In genomic region chr2:65349863-65350262, GRCh38 we compare ENCODE assay signal across 8 cellular contexts.
DNase-seq lines count a peak whose midpoint lies in the region; ATAC-seq and TF ChIP-seq lines count a peak whose summit lies in the region.

No MANE protein-coding gene starts in this region.

- H3K4me2 ChIP-seq in GM23338: peak overlapping the region; percentile 70

- no peaks in the 10 kb centered on the region for H3F3A ChIP-seq in GM23338 (replicated peaks; ENCODE audit: low read depth)

- no peaks in the 10 kb centered on the region for H3K9me2 ChIP-seq in GM23338 (ENCODE audit: insufficient read depth)

- ATAC-seq in GM23338 (peak; percentile 16), GM21825 (IDR thresholded peaks at IDR 0.05; ENCODE audit: unreplicated experiment) (no peak)

- DNase-seq in GM23338 (ENCODE audit: low spot score): peak; percentile 21
- peak; percentile 96 to 97 for DNase-seq in NCI-H524 (lab: John Stamatoyannopoulos, UW)
- DNase-seq in dermis blood vessel endothelial cell: peak; percentile 73
- DNase-seq in osteocyte (ENCODE audit: extremely low spot score, unreplicated experiment): peak; percentile 84
- no peak for DNase-seq in activated CD4-positive, alpha-beta memory T cell treated with anti-CD3 and anti-CD28 coated beads, Interleukin-2, amount 10 ng/mL, durations not matched to agents 7 days and 5 days
- DNase-seq in cerebellar cortex (ENCODE audit: low spot score): no peak
- DNase-seq in stimulated activated CD4-positive, alpha-beta T cell treated with anti-CD3 and anti-CD28 coated beads, Interleukin-4, amount 100 ng/mL, for 4 hours: no peak

- H3K4me3 Mint-ChIP-seq in GM23338: no peak overlapping the region
- H3K4me3 Mint-ChIP-seq in osteocyte (ENCODE audit: unreplicated experiment): peak overlapping the region; percentile 35
- H3K4me3 Mint-ChIP-seq in activated CD4-positive, alpha-beta memory T cell treated with anti-CD3 and anti-CD28 coated beads, Interleukin-2, amount 10 ng/mL, durations not matched to agents 7 days and 5 days: no peak overlapping the region

- H3K9me3 Mint-ChIP-seq in GM23338: no peaks in the 10 kb centered on the region
- H3K9me3 Mint-ChIP-seq in osteocyte (ENCODE audit: unreplicated experiment): no peaks in the 10 kb centered on the region
- no peaks in the 10 kb centered on the region for H3K9me3 Mint-ChIP-seq in activated CD4-positive, alpha-beta memory T cell treated with anti-CD3 and anti-CD28 coated beads, Interleukin-2, amount 10 ng/mL, durations not matched to agents 7 days and 5 days

- H3K4me3 ChIP-seq in GM23338: no peak overlapping the region; the same call in 1 of the 2 replicates

- CTCF ChIA-PET in activated CD4-positive, alpha-beta memory T cell treated with anti-CD3 and anti-CD28 coated beads, Interleukin-2, amount 10 ng/mL, durations not matched to agents 7 days and 5 days (lab: Charles Lee): interaction anchor here (0.6 to 0.7 kb wide), 2 partner anchors 225 to 548 kb away, joined by 3 read pairs; no protein-coding TSS in a partner anchor

- H4K20me1 ChIP-seq in GM23338 (replicated peaks; ENCODE audit: insufficient read depth): peaks cover 21% of the 10 kb centered on the region

- 0 out of 2 replicates have a peak overlapping the region, but pooled peaks have one; percentile 34 for H3K27ac ChIP-seq in GM23338 (ENCODE audit: low read depth)

- peaks cover 34% of the 10 kb centered on the region for H3K4me1 Mint-ChIP-seq in GM23338
- peaks cover 57% of the 10 kb centered on the region for H3K4me1 Mint-ChIP-seq in osteocyte (ENCODE audit: unreplicated experiment)
- peaks cover 14% of the 10 kb centered on the region for H3K4me1 Mint-ChIP-seq in activated CD4-positive, alpha-beta memory T cell treated with anti-CD3 and anti-CD28 coated beads, Interleukin-2, amount 10 ng/mL, durations not matched to agents 7 days and 5 days

- 0 out of 2 replicates have a peak, but pooled peaks cover 5% of the 10 kb centered on the region for H3K79me2 ChIP-seq in GM23338 (replicated peaks; ENCODE audit: insufficient read depth)

- no peak for TF ChIP-seq CTCF in GM23338 (conservative IDR thresholded peaks at IDR 0.05; ENCODE audit: low read depth in 2 of 2)
- no peak for TF ChIP-seq CTCF in osteocyte (IDR thresholded peaks at IDR 0.05)

- H2AFZ ChIP-seq in GM23338: no peak overlapping the region

- no peaks in the 10 kb centered on the region for H3K27me3 ChIP-seq in GM23338 (ENCODE audit: insufficient read depth)

- H3K27ac Mint-ChIP-seq in GM23338 (no peak overlapping the region; the same call in 1 of the 2 replicates), osteocyte (ENCODE audit: unreplicated experiment) (peak overlapping the region; percentile 84)
- H3K27ac Mint-ChIP-seq in activated CD4-positive, alpha-beta memory T cell treated with anti-CD3 and anti-CD28 coated beads, Interleukin-2, amount 10 ng/mL, durations not matched to agents 7 days and 5 days: no peak overlapping the region

- H3K27me3 Mint-ChIP-seq in GM23338 (ENCODE audit: insufficient read depth, low read depth, poor library complexity) (peaks cover 9% of the 10 kb centered on the region), osteocyte (ENCODE audit: unreplicated experiment) (no peaks in the 10 kb centered on the region)
- no peaks in the 10 kb centered on the region for H3K27me3 Mint-ChIP-seq in activated CD4-positive, alpha-beta memory T cell treated with anti-CD3 and anti-CD28 coated beads, Interleukin-2, amount 10 ng/mL, durations not matched to agents 7 days and 5 days

- POLR2A ChIA-PET in activated CD4-positive, alpha-beta memory T cell treated with anti-CD3 and anti-CD28 coated beads, Interleukin-2, amount 10 ng/mL, durations not matched to agents 7 days and 5 days (lab: Charles Lee): interaction anchor here (1.2 kb wide), 1 partner anchor 16 kb away, joined by 3 read pairs; no protein-coding TSS in a partner anchor

- H3K36me3 Mint-ChIP-seq in GM23338 (ENCODE audit: low read depth) (no peaks in the 10 kb centered on the region; the same call in 2 of the 3 replicates), osteocyte (ENCODE audit: unreplicated experiment) (no peaks in the 10 kb centered on the region)
- peaks cover 9% of the 10 kb centered on the region for H3K36me3 Mint-ChIP-seq in activated CD4-positive, alpha-beta memory T cell treated with anti-CD3 and anti-CD28 coated beads, Interleukin-2, amount 10 ng/mL, durations not matched to agents 7 days and 5 days (ENCODE audit: low read depth)

- no peaks in the 10 kb centered on the region for H3K36me3 ChIP-seq in GM23338 (ENCODE audit: insufficient read depth)

- peaks cover 27% of the 10 kb centered on the region for H3K4me1 ChIP-seq in GM23338 (ENCODE audit: insufficient read depth)

TF ChIP-seq in GM23338, 12 proteins besides CTCF, POLR2A, EP300 and RAD21 (continues in another document):
- TF ChIP-seq ETS1 (IDR thresholded peaks at IDR 0.05) (no peak), ZNF462 (CRISPR knock-in tag; IDR thresholded peaks at IDR 0.05) (no peak), EZH2 (IDR thresholded peaks at IDR 0.05; ENCODE audit: low read depth, unreplicated experiment) (no peak), EZH2phosphoT487 (IDR thresholded peaks at IDR 0.05; ENCODE audit: unreplicated experiment) (no peak), ZNF114 (CRISPR knock-in tag; IDR thresholded peaks at IDR 0.05) (no peak)

Comparison
In these comparisons a context has a peak if more than half of its experiments do, and no peak if none do; other contexts are left out.
1. DNase-seq: peak in GM23338 (single experiment), NCI-H524 (2 of 2), dermis blood vessel endothelial cell (single experiment) and osteocyte (single experiment); none in activated CD4-positive, alpha-beta memory T cell treated with anti-CD3 and anti-CD28 coated beads, Interleukin-2, amount 10 ng/mL, durations not matched to agents 7 days and 5 days (single experiment), cerebellar cortex (single experiment) and stimulated activated CD4-positive, alpha-beta T cell treated with anti-CD3 and anti-CD28 coated beads, Interleukin-4, amount 100 ng/mL, for 4 hours (0 of 2).